Comparison of ENCODE assay signal across 8 cellular contexts in genomic region chr4:103032575-103032974, GRCh38. TPM values are rescaled to one million over a fixed set of nuclear protein-coding genes. Genes with fewer than 3 reads are reported as not detected.
DNase-seq lines count a peak whose midpoint lies in the region; ATAC-seq and TF ChIP-seq lines count a peak whose summit lies in the region.

No MANE protein-coding gene starts in this region.

- TF ChIP-seq CTCF in BE2C (IDR thresholded peaks at IDR 0.05; ENCODE audit: low read depth, low read length) (peak; percentile 79), VCaP (conservative IDR thresholded peaks at IDR 0.05) (peak; percentile 78), lower lobe of right lung (IDR thresholded peaks at IDR 0.05) (peak; percentile 33)

- no peaks in the 10 kb centered on the region for H3K4me1 ChIP-seq in BE2C
- no peaks in the 10 kb centered on the region for H3K4me1 ChIP-seq in lower lobe of right lung

- H3K27ac ChIP-seq in VCaP = no peak overlapping the region
- no peak overlapping the region for H3K27ac ChIP-seq in lower lobe of right lung

- intact Hi-C loops in lower lobe of right lung (cut with DNase I) = no loop called here

- no peaks in the 10 kb centered on the region for H3K9me3 ChIP-seq in BE2C
- no peaks in the 10 kb centered on the region for H3K9me3 ChIP-seq in lower lobe of right lung

- DNase-seq in BE2C (peak; percentile 47), lower lobe of right lung (no peak), NCI-H2081 treated with DMSO at 0.1 percent for 48 hours (lab: John Stamatoyannopoulos, UW) (no peak)
- no peak for DNase-seq in stimulated activated CD4-positive, alpha-beta T cell treated with anti-CD3 and anti-CD28 coated beads, Interleukin-4, amount 100 ng/mL, for 4 hours

- no peaks in the 10 kb centered on the region for H3K27me3 ChIP-seq in BE2C
- H3K27me3 ChIP-seq in lower lobe of right lung (ENCODE audit: low read depth) = no peaks in the 10 kb centered on the region

- H3K36me3 ChIP-seq in BE2C (0 out of 2 replicates have a peak, but pooled peaks cover 3% of the 10 kb centered on the region), lower lobe of right lung (no peaks in the 10 kb centered on the region)

- H3K4me3 ChIP-seq in BE2C (ENCODE audit: low read depth, low read length) (no peak overlapping the region), lower lobe of right lung (no peak overlapping the region)

- ATAC-seq in GM18517 (IDR thresholded peaks at IDR 0.05; ENCODE audit: unreplicated experiment) (peak; percentile 60), HG03571 (IDR thresholded peaks at IDR 0.05; ENCODE audit: unreplicated experiment) (peak; percentile 85), lower lobe of right lung (peak; percentile 41 to 79), HG03025 (IDR thresholded peaks at IDR 0.05; ENCODE audit: low FRiP score, unreplicated experiment) (no peak)

RNA-seq across cellular contexts. Expression of gene SLC9B1, which starts 13.1 kb away (rescaled TPM):
- polyA plus RNA-seq in BE2C (2012; ENCODE audit: insufficient read depth, insufficient read length, low read depth) = 0.68 TPM
- total RNA-seq in lower lobe of right lung = 0.74 TPM

RNA-seq across cellular contexts. Expression of gene SLC9B2, which starts 44.0 kb away (rescaled TPM):
- 23.6 TPM for polyA plus RNA-seq in BE2C (2012; ENCODE audit: insufficient read depth, insufficient read length, low read depth)
- 5.5 TPM for total RNA-seq in lower lobe of right lung
